Comparison of ENCODE assay signal across 9 cellular contexts in the genomic region with DNA sequence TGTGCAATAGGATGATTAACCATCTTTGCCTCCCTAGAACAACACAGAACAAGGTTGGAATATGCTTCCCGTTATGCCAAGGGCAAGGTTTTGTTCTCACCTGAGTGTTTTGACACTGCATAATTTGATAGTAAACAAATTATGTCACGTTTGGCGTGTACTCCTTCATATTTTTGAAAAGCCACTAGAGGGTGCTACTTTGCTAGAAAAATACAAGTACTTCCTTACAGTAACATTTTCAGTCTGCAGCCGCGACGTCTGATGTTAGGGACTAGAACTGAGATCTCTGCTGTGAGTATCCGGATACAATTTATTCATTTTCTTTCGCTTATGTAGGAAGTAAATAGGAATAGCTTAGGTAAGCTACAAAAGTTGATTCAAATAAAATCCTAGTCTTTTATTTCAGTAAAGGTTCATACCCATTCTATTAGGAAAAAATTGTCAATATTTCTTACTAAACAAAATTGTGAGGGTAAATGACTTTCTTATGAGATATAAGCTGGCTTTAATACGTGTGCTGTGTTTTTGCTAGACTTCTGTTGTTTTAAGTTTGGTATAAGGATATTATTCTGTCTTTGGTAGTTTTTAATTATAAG.
DNase-seq lines count a peak whose midpoint lies in the region; ATAC-seq and TF ChIP-seq lines count a peak whose summit lies in the region.
"Had no signal": no experiment of that assay in that cellular context is flagged by ENCODE, and none has a peak within 500 bp of the region (broad histone marks: within the 10 kb centered on the region; RNA-seq: fewer than 3 reads in every experiment).

No MANE protein-coding gene starts in this region.

- WGBS in sigmoid colon, 2 donors, result 5 to 9% methylated on average over 9 of the region's 9 CpGs

- ATAC-seq in GM19395 (IDR thresholded peaks at IDR 0.05; ENCODE audit: unreplicated experiment), result peak; percentile 94
- ATAC-seq in HG03354 (IDR thresholded peaks at IDR 0.05; ENCODE audit: poor library complexity, severe bottlenecking, unreplicated experiment), result peak; percentile 97
- peak; percentile 79 for ATAC-seq in left ventricle myocardium superior
- ATAC-seq: activated T-cell treated with anti-CD3 and anti-CD28 coated beads, Interleukin-2, amount 50 U/mL, for 72 hours had no signal

- TF ChIP-seq EP300 in sigmoid colon (IDR thresholded peaks at IDR 0.05), result no peak

- TF ChIP-seq CTCF in sigmoid colon (IDR thresholded peaks at IDR 0.05), result peak in 3 of 4 experiments; percentile 30 to 56 (median 53)

- no peaks in the 10 kb centered on the region for H3K36me3 ChIP-seq in sigmoid colon

- DNase-seq in DMS53 (lab: John Stamatoyannopoulos, UW) (peak; percentile 89), NCI-H2196 (lab: John Stamatoyannopoulos, UW; ENCODE audit: unreplicated experiment) (peak; percentile 65), amniotic stem cell (lab: John Stamatoyannopoulos, UW) (peak; percentile 53), left ventricle myocardium superior (peak; percentile 69), sigmoid colon (peak; percentile 80)
- DNase-seq in stimulated activated CD4-positive, alpha-beta T cell treated with anti-CD3 and anti-CD28 coated beads, Interleukin-2, amount 100 ng/mL, for 48 hours, result no peak

- peaks cover 0 to 6% (median 0%) of the 10 kb centered on the region in 4 donors for H3K4me1 ChIP-seq in sigmoid colon

- H3K4me3 ChIP-seq in sigmoid colon, result peak overlapping the region in 2 of 4 donors; percentile 3 to 7

- H3K27ac ChIP-seq in sigmoid colon, result no peak overlapping the region

- no peak for TF ChIP-seq POLR2A in sigmoid colon (IDR thresholded peaks at IDR 0.05)

- H3K9me3 ChIP-seq in sigmoid colon, result no peaks in the 10 kb centered on the region

- no peaks in the 10 kb centered on the region for H3K27me3 ChIP-seq in sigmoid colon

- intact Hi-C loops in left ventricle myocardium superior (cut with micrococcal nuclease) (loop anchor here (5.0 to 10.0 kb wide), 3 partner anchors 217 to 817 kb away; no protein-coding TSS in a partner anchor), sigmoid colon (cut with DNase I) (loop anchor here (2.0 to 5.0 kb wide), 3 partner anchors 601 to 895 kb away; no protein-coding TSS in a partner anchor)

Comparison
In these comparisons a context has a peak if more than half of its experiments do, and no peak if none do; other contexts are left out.
1. DNase-seq: peak in DMS53 (single experiment), NCI-H2196 (single experiment), amniotic stem cell (single experiment), left ventricle myocardium superior (single experiment) and sigmoid colon (single experiment); none in stimulated activated CD4-positive, alpha-beta T cell treated with anti-CD3 and anti-CD28 coated beads, Interleukin-2, amount 100 ng/mL, for 48 hours (0 of 2).
2. Peak in every context shown above with its lines, with median percentiles within 50 percentile points of each other: ATAC-seq.